26 cellular contexts compared by ENCODE assay signal in genomic region chr2:62472321-62472720, GRCh38. TPM values are rescaled to one million over a fixed set of nuclear protein-coding genes. Genes with fewer than 3 reads are reported as not detected.
DNase-seq lines count a peak whose midpoint lies in the region; ATAC-seq and TF ChIP-seq lines count a peak whose summit lies in the region.
"Had no signal": no experiment of that assay in that cellular context is flagged by ENCODE, and none has a peak within 500 bp of the region (broad histone marks: within the 10 kb centered on the region; RNA-seq: fewer than 3 reads in every experiment).

No MANE protein-coding gene starts in this region.

- no peak overlapping the region for H3K4me3 ChIP-seq in fibroblast of villous mesenchyme (ENCODE audit: low read depth, low read length)
- H3K4me3 ChIP-seq: A549, ascending aorta, dorsolateral prefrontal cortex, lower lobe of right lung, mucosa of descending colon, right lobe of liver, tibial artery had no signal

- no peak for TF ChIP-seq CTCF in AG09319 (IDR thresholded peaks at IDR 0.05; ENCODE audit: low read depth, low read length)
- no peak for TF ChIP-seq CTCF in fibroblast of villous mesenchyme (IDR thresholded peaks at IDR 0.05; ENCODE audit: insufficient read depth, low read depth, low read length)

- ATAC-seq in sciatic nerve = peak; percentile 29
- ATAC-seq: A549; activated naive CD4-positive, alpha-beta T cell treated with anti-CD3 and anti-CD28 coated beads, Interleukin-2, amount 50 U/mL, for 72 hours; HCT116; HepG2; lower lobe of right lung; mucosa of descending colon; right lobe of liver had no signal

- no peaks in the 10 kb centered on the region for H3K9me3 Mint-ChIP-seq in activated CD4-positive, alpha-beta memory T cell treated with anti-CD3 and anti-CD28 coated beads for 36 hours
- H3K9me3 Mint-ChIP-seq: activated naive CD4-positive, alpha-beta T cell treated with anti-CD3 and anti-CD28 coated beads, Interleukin-2, amount 50 U/mL, for 72 hours; activated T-helper 2 cell treated with anti-CD3 and anti-CD28 coated beads, Interferon-gamma antibody, Interleukin-2, Interleukin-4, amounts not matched to agents 10 μg/mL and 5 μg/mL and 100 μg/mL, durations not matched to agents 14 hours and 24 hours and 36 hours; central memory CD8-positive, alpha-beta T cell had no signal

- peaks cover 4% of the 10 kb centered on the region for H3K27me3 Mint-ChIP-seq in activated CD4-positive, alpha-beta memory T cell treated with anti-CD3 and anti-CD28 coated beads for 36 hours
- H3K27me3 Mint-ChIP-seq: central memory CD8-positive, alpha-beta T cell had no signal

- no peaks in the 10 kb centered on the region for H3K36me3 Mint-ChIP-seq in activated CD4-positive, alpha-beta memory T cell treated with anti-CD3 and anti-CD28 coated beads for 36 hours
- H3K36me3 Mint-ChIP-seq: activated naive CD4-positive, alpha-beta T cell treated with anti-CD3 and anti-CD28 coated beads, Interleukin-2, amount 50 U/mL, for 72 hours had no signal

- DNase-seq in AG09319 (ENCODE audit: extremely low read depth, low read depth) (peak; percentile 70), RPMI7951 (ENCODE audit: low read depth) (peak; percentile 20), fibroblast of villous mesenchyme (ENCODE audit: low read depth) (peak; percentile 7), sciatic nerve (ENCODE audit: low spot score) (no peak), superior temporal gyrus (ENCODE audit: extremely low spot score) (no peak), Kasumi-1 (lab: John Stamatoyannopoulos, UW) (no peak), T-helper 1 cell (no peak)
- no peak for DNase-seq in activated CD4-positive, alpha-beta memory T cell treated with anti-CD3 and anti-CD28 coated beads for 36 hours
- DNase-seq: activated CD4-positive, alpha-beta T cell treated with anti-CD3 and anti-CD28 coated beads, Interleukin-2, amount 50 U/mL, for 48 hours; activated CD4-positive, CD25-positive, alpha-beta regulatory T cell; activated CD8-positive, alpha-beta memory T cell treated with anti-CD3 and anti-CD28 coated beads, Interleukin-2, amount 50 U/mL, for 48 hours; lower lobe of right lung; mucosa of descending colon; NCI-H1048; NCI-H526 treated with DMSO at 0.1 percent for 48 hours; right lobe of liver; stimulated activated naive CD4-positive, alpha-beta T cell treated with Interleukin-2 at 50 U/mL for 16 hours; tibial artery had no signal

- no peaks in the 10 kb centered on the region for H3K4me1 Mint-ChIP-seq in activated CD4-positive, alpha-beta memory T cell treated with anti-CD3 and anti-CD28 coated beads for 36 hours (ENCODE audit: low read depth)

- no peak overlapping the region for H3K4me3 Mint-ChIP-seq in activated CD4-positive, alpha-beta memory T cell treated with anti-CD3 and anti-CD28 coated beads for 36 hours
- H3K4me3 Mint-ChIP-seq: central memory CD8-positive, alpha-beta T cell had no signal

- POLR2A ChIA-PET in activated CD4-positive, alpha-beta memory T cell treated with anti-CD3 and anti-CD28 coated beads for 36 hours (lab: Charles Lee) = no interaction called here

- H3K27ac Mint-ChIP-seq in activated CD4-positive, alpha-beta memory T cell treated with anti-CD3 and anti-CD28 coated beads for 36 hours = no peak overlapping the region
- H3K27ac Mint-ChIP-seq: activated naive CD4-positive, alpha-beta T cell treated with anti-CD3 and anti-CD28 coated beads, Interleukin-2, amount 50 U/mL, for 72 hours; activated T-helper 2 cell treated with anti-CD3 and anti-CD28 coated beads, Interferon-gamma antibody, Interleukin-2, Interleukin-4, amounts not matched to agents 10 μg/mL and 5 μg/mL and 100 μg/mL, durations not matched to agents 14 hours and 24 hours and 36 hours had no signal

- CTCF ChIA-PET in activated CD4-positive, alpha-beta memory T cell treated with anti-CD3 and anti-CD28 coated beads for 36 hours (lab: Charles Lee) = interaction anchor here (1.8 kb wide), 1 partner anchor 15 kb away, joined by 10 read pairs; no protein-coding TSS in a partner anchor

- intact Hi-C loops in sciatic nerve (cut with DNase I) = no loop called here
- intact Hi-C loops in activated CD4-positive, alpha-beta memory T cell treated with anti-CD3 and anti-CD28 coated beads for 36 hours (cut with micrococcal nuclease) = no loop called here

RNA-seq across cellular contexts. Expression of gene TMEM17, which starts 33.7 kb away (rescaled TPM):
- 3.2 and 3.5 TPM in 2 replicates for total RNA-seq in RPMI7951 (2014; rRNA removed; shearing (Covaris generic))
- total RNA-seq in fibroblast of villous mesenchyme (1.6 and 3.0 TPM in 2 replicates), sciatic nerve (4.9 TPM)
- total RNA-seq in activated CD4-positive, alpha-beta memory T cell treated with anti-CD3 and anti-CD28 coated beads for 36 hours = under 1 TPM in 1 of 2 experiments, not detected in 1; 0.24 TPM
- total RNA-seq: activated naive CD4-positive, alpha-beta T cell treated with anti-CD3 and anti-CD28 coated beads, Interleukin-2, amount 50 U/mL, for 72 hours; activated T-helper 2 cell treated with anti-CD3 and anti-CD28 coated beads, Interferon-gamma antibody, Interleukin-2, Interleukin-4, amounts not matched to agents 10 μg/mL and 5 μg/mL and 100 μg/mL, durations not matched to agents 14 hours and 24 hours and 36 hours; ascending aorta had no signal

Comparison
In these comparisons a context has a peak if more than half of its experiments do, and no peak if none do; other contexts are left out.
1. DNase-seq: peak in AG09319 (single experiment), RPMI7951 (single experiment) and fibroblast of villous mesenchyme (single experiment); none in sciatic nerve (single experiment), superior temporal gyrus (single experiment), activated CD4-positive, alpha-beta memory T cell treated with anti-CD3 and anti-CD28 coated beads for 36 hours (single experiment), Kasumi-1 (0 of 2) and T-helper 1 cell (0 of 5).